1 cellular context compared by ENCODE assay signal in genomic region chr2:38653715-38654494, GRCh38.
A peak's percentile ranks its signal among the peaks of the same experiment; 100 is the strongest.
TF ChIP-seq lines count a peak whose summit lies in the region.

No MANE protein-coding gene starts in this region.

TF ChIP-seq in HepG2, 621 proteins besides CTCF, POLR2A, EP300 and RAD21 (continued from another document and continues in another):
- TF ChIP-seq ZNF276 (CRISPR knock-in tag; IDR thresholded peaks at IDR 0.05; ENCODE audit: low read depth) (no peak), MLLT10 (CRISPR knock-in tag; IDR thresholded peaks at IDR 0.05) (no peak), AKAP8 (CRISPR knock-in tag; IDR thresholded peaks at IDR 0.05) (0 out of 2 replicates have a peak, but pooled peaks have one; percentile 13), U2AF2 (IDR thresholded peaks at IDR 0.05; ENCODE audit: low read depth, low read length) (no peak), ATF2 (CRISPR knock-in tag; IDR thresholded peaks at IDR 0.05) (0 out of 2 replicates have a peak, but pooled peaks have one; percentile 39), POGK (CRISPR knock-in tag; conservative IDR thresholded peaks at IDR 0.05) (no peak), BCL3 (CRISPR knock-in tag; IDR thresholded peaks at IDR 0.05) (0 out of 2 replicates have a peak, but pooled peaks have one; percentile 27), ZKSCAN8 (CRISPR knock-in tag; IDR thresholded peaks at IDR 0.05; ENCODE audit: borderline replicate concordance) (0 out of 2 replicates have a peak, but pooled peaks have one; percentile 47), ZNF256 (CRISPR knock-in tag; conservative IDR thresholded peaks at IDR 0.05) (no peak), ZNF619 (CRISPR knock-in tag; IDR thresholded peaks at IDR 0.05) (no peak), KAT8 (CRISPR knock-in tag; IDR thresholded peaks at IDR 0.05) (peak; percentile 66), ARNT (IDR thresholded peaks at IDR 0.05) (no peak), RFX3 (CRISPR knock-in tag; IDR thresholded peaks at IDR 0.05) (no peak), ZNF512B (CRISPR knock-in tag; IDR thresholded peaks at IDR 0.05; ENCODE audit: borderline replicate concordance) (no peak), NFE2L2 (IDR thresholded peaks at IDR 0.05; ENCODE audit: low read length) (no peak), SMAD3 (CRISPR knock-in tag; IDR thresholded peaks at IDR 0.05) (0 out of 2 replicates have a peak, but pooled peaks have one; percentile 72), SRSF4 (IDR thresholded peaks at IDR 0.05; ENCODE audit: low read depth, low read length, poor library complexity, severe bottlenecking) (no peak), MZF1 (CRISPR knock-in tag; IDR thresholded peaks at IDR 0.05; ENCODE audit: borderline replicate concordance) (no peak), ZNF546 (CRISPR knock-in tag; conservative IDR thresholded peaks at IDR 0.05) (no peak), USF2 (IDR thresholded peaks at IDR 0.05; ENCODE audit: low read depth, low read length) (no peak), USF2 (CRISPR knock-in tag; IDR thresholded peaks at IDR 0.05; ENCODE audit: borderline replicate concordance) (no peak), SNRNP70 (IDR thresholded peaks at IDR 0.05; ENCODE audit: low read depth, low read length) (no peak), ZFP36L2 (CRISPR knock-in tag; IDR thresholded peaks at IDR 0.05) (no peak), MTF1 (CRISPR knock-in tag; IDR thresholded peaks at IDR 0.05) (no peak), HDAC2 (CRISPR knock-in tag; IDR thresholded peaks at IDR 0.05) (peak; percentile 59), MAFF (IDR thresholded peaks at IDR 0.05; ENCODE audit: low read depth, low read length) (no peak), ZNF615 (CRISPR knock-in tag; IDR thresholded peaks at IDR 0.05; ENCODE audit: borderline replicate concordance) (no peak), CEBPG (CRISPR knock-in tag; IDR thresholded peaks at IDR 0.05) (no peak), ARHGAP35 (CRISPR knock-in tag; IDR thresholded peaks at IDR 0.05; ENCODE audit: borderline replicate concordance) (no peak), ELF4 (CRISPR knock-in tag; IDR thresholded peaks at IDR 0.05; ENCODE audit: borderline replicate concordance) (no peak), ZNF367 (CRISPR knock-in tag; IDR thresholded peaks at IDR 0.05; ENCODE audit: borderline replicate concordance) (no peak), ZNF451 (CRISPR knock-in tag; IDR thresholded peaks at IDR 0.05) (no peak), ZNF383 (CRISPR knock-in tag; IDR thresholded peaks at IDR 0.05; ENCODE audit: borderline replicate concordance) (no peak), ZEB1 (IDR thresholded peaks at IDR 0.05; ENCODE audit: insufficient replicate concordance, low read depth) (no peak), DR1 (CRISPR knock-in tag; IDR thresholded peaks at IDR 0.05) (no peak), TOE1 (CRISPR knock-in tag; IDR thresholded peaks at IDR 0.05) (no peak), HOXA3 (CRISPR knock-in tag; IDR thresholded peaks at IDR 0.05) (0 out of 2 replicates have a peak, but pooled peaks have one; percentile 24), BCL6 (CRISPR knock-in tag; IDR thresholded peaks at IDR 0.05) (peak; percentile 43; the same call in 1 of the 2 replicates), DMTF1 (CRISPR knock-in tag; IDR thresholded peaks at IDR 0.05) (no peak), ZNF891 (CRISPR knock-in tag; IDR thresholded peaks at IDR 0.05) (no peak), ZNF577 (CRISPR knock-in tag; IDR thresholded peaks at IDR 0.05; ENCODE audit: borderline replicate concordance, low read depth) (no peak), ARID2 (CRISPR knock-in tag; IDR thresholded peaks at IDR 0.05; ENCODE audit: borderline replicate concordance) (no peak), ZBTB8A (CRISPR knock-in tag; IDR thresholded peaks at IDR 0.05; ENCODE audit: borderline replicate concordance, low read depth) (no peak), MAF1 (CRISPR knock-in tag; IDR thresholded peaks at IDR 0.05; ENCODE audit: borderline replicate concordance) (no peak), CHD2 (IDR thresholded peaks at IDR 0.05; ENCODE audit: low read depth, low read length) (0 out of 2 replicates have a peak, but pooled peaks have one; percentile 15), GPBP1L1 (CRISPR knock-in tag; IDR thresholded peaks at IDR 0.05) (no peak), MYNN (CRISPR knock-in tag; IDR thresholded peaks at IDR 0.05; ENCODE audit: low read depth) (no peak)
- TF ChIP-seq, protein P1, sequence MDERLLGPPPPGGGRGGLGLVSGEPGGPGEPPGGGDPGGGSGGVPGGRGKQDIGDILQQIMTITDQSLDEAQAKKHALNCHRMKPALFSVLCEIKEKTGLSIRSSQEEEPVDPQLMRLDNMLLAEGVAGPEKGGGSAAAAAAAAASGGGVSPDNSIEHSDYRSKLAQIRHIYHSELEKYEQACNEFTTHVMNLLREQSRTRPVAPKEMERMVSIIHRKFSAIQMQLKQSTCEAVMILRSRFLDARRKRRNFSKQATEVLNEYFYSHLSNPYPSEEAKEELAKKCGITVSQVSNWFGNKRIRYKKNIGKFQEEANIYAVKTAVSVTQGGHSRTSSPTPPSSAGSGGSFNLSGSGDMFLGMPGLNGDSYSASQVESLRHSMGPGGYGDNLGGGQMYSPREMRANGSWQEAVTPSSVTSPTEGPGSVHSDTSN (CRISPR knock-in tag; IDR thresholded peaks at IDR 0.05): no peak
- TF ChIP-seq, protein P2, sequence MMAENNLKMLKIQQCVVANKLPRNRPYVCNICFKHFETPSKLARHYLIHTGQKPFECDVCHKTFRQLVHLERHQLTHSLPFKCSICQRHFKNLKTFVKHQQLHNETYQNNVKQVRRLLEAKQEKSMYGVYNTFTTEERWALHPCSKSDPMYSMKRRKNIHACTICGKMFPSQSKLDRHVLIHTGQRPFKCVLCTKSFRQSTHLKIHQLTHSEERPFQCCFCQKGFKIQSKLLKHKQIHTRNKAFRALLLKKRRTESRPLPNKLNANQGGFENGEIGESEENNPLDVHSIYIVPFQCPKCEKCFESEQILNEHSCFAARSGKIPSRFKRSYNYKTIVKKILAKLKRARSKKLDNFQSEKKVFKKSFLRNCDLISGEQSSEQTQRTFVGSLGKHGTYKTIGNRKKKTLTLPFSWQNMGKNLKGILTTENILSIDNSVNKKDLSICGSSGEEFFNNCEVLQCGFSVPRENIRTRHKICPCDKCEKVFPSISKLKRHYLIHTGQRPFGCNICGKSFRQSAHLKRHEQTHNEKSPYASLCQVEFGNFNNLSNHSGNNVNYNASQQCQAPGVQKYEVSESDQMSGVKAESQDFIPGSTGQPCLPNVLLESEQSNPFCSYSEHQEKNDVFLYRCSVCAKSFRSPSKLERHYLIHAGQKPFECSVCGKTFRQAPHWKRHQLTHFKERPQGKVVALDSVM (CRISPR knock-in tag; IDR thresholded peaks at IDR 0.05): peak; percentile 25; the same call in 1 of the 2 replicates
